Comparison of ENCODE assay signal across 15 cellular contexts in genomic region chr12:11891350-11892064, GRCh38.
A peak's percentile ranks its signal among the peaks of the same experiment; 100 is the strongest.
DNase-seq lines count a peak whose midpoint lies in the region; ATAC-seq and TF ChIP-seq lines count a peak whose summit lies in the region.
"Had no signal": no experiment of that assay in that cellular context is flagged by ENCODE, and none has a peak within 500 bp of the region (broad histone marks: within the 10 kb centered on the region; RNA-seq: fewer than 3 reads in every experiment).

No MANE protein-coding gene starts in this region.

- TF ChIP-seq CTCF in mammary epithelial cell (conservative IDR thresholded peaks at IDR 0.05 in 1 of 2, IDR thresholded peaks at IDR 0.05 in 1 of 2; ENCODE audit: extremely low read depth in 1 of 2, insufficient read depth in 1 of 2, low read depth in 1 of 2, low read length in 2 of 2) (no peak), MCF 10A (IDR thresholded peaks at IDR 0.05; ENCODE audit: unreplicated experiment) (no peak), ascending aorta (IDR thresholded peaks at IDR 0.05) (no peak), right lobe of liver (IDR thresholded peaks at IDR 0.05) (no peak), tibial artery (IDR thresholded peaks at IDR 0.05) (no peak)

- intact Hi-C loops in mammary epithelial cell (cut with micrococcal nuclease) (loop anchor here (5.0 kb wide), 1 partner anchor 309 kb away; no protein-coding TSS in a partner anchor), MCF 10A (cut with micrococcal nuclease) (loop anchor here (2.0 kb wide), 1 partner anchor 311 kb away; no protein-coding TSS in a partner anchor), ascending aorta (cut with DNase I) (loop anchor here (5.0 kb wide), 1 partner anchor 309 kb away; no protein-coding TSS in a partner anchor), right lobe of liver (cut with DNase I) (no loop called here), tibial artery (cut with DNase I; ENCODE audit: low total_unique reads) (no loop called here)

- H3K79me2 ChIP-seq in mammary epithelial cell (ENCODE audit: insufficient read depth, low read length), result no peaks in the 10 kb centered on the region

- WGBS in mammary epithelial cell (ENCODE audit: low coverage, missing lambda C conversion rate), result 95% methylated on average over 8 of the region's 11 CpGs
- WGBS in right lobe of liver (ENCODE audit: insufficient coverage, low coverage, low lambda C conversion rate, missing lambda C conversion rate), result 69% methylated on average over 6 of the region's 11 CpGs

- peaks cover 5% of the 10 kb centered on the region for H3K36me3 ChIP-seq in mammary epithelial cell (ENCODE audit: insufficient read depth, low read length)
- peaks cover 20 to 44% of the 10 kb centered on the region in 2 donors for H3K36me3 ChIP-seq in ascending aorta
- peaks cover 0 to 12% (median 4%) of the 10 kb centered on the region in 4 donors for H3K36me3 ChIP-seq in right lobe of liver
- H3K36me3 ChIP-seq in tibial artery, result peaks cover 27 to 45% (median 43%) of the 10 kb centered on the region in 3 donors

- H3K27ac ChIP-seq in mammary epithelial cell (ENCODE audit: insufficient read depth, low read depth, low read length) (no peak overlapping the region), ascending aorta (peak overlapping the region; percentile 69 to 73), right lobe of liver (no peak overlapping the region), tibial artery (peak overlapping the region; percentile 36 to 62)

- H3K9ac ChIP-seq in mammary epithelial cell (ENCODE audit: insufficient read depth, low read length), result no peak overlapping the region

- peaks cover 33% of the 10 kb centered on the region for H3K36me3 Mint-ChIP-seq in MCF 10A (ENCODE audit: insufficient read depth, unreplicated experiment)

- H3K4me2 ChIP-seq in mammary epithelial cell (ENCODE audit: insufficient read depth, low read depth, low read length), result no peak overlapping the region

- H3K27me3 ChIP-seq in mammary epithelial cell (ENCODE audit: insufficient read depth, low read length) (no peaks in the 10 kb centered on the region), ascending aorta (no peaks in the 10 kb centered on the region), right lobe of liver (no peaks in the 10 kb centered on the region), tibial artery (no peaks in the 10 kb centered on the region)

- CTCF ChIA-PET in mammary epithelial cell (lab: Charles Lee; ENCODE audit: low non-redundant PET) (interaction anchor here (0.6 kb wide), 1 partner anchor 229 kb away, joined by 3 read pairs; no protein-coding TSS in a partner anchor), MCF 10A (lab: Yijun Ruan, JAX) (interaction anchor here (0.7 to 1.6 kb wide), 9 partner anchors 10 to 380 kb away, joined by 3 to 8 read pairs (median 3); no protein-coding TSS in a partner anchor)

- no peak overlapping the region for H2AFZ ChIP-seq in mammary epithelial cell (ENCODE audit: low read depth, low read length)

- H3K4me1 ChIP-seq in mammary epithelial cell (ENCODE audit: insufficient read depth, low read length) (peaks cover 10% of the 10 kb centered on the region), ascending aorta (peaks cover 15 to 21% of the 10 kb centered on the region in 2 donors), right lobe of liver (peaks cover 0 to under 1% (median 0%) of the 10 kb centered on the region in 4 donors), tibial artery (peaks cover 4 to 30% (median 22%) of the 10 kb centered on the region in 4 donors)

- H3K27ac Mint-ChIP-seq in MCF 10A (ENCODE audit: low read depth, unreplicated experiment), result no peak overlapping the region
- H3K27ac Mint-ChIP-seq: activated T-cell treated with anti-CD3 and anti-CD28 coated beads, Interleukin-2, amount 50 U/mL, for 72 hours; natural killer cell had no signal

- H3K4me3 Mint-ChIP-seq in MCF 10A (ENCODE audit: unreplicated experiment), result no peak overlapping the region
- H3K4me3 Mint-ChIP-seq: activated T-cell treated with anti-CD3 and anti-CD28 coated beads, Interleukin-2, amount 50 U/mL, for 72 hours; natural killer cell had no signal

- BruUV-seq in mammary epithelial cell (replicated peaks; lab: Mats Ljungman, UMichigan), result TSS peak; percentile 14
- BruUV-seq in MCF 10A (replicated peaks; lab: Mats Ljungman, UMichigan), result no TSS peak

- TF ChIP-seq POLR2A in right lobe of liver (IDR thresholded peaks at IDR 0.05), result no peak

- in situ Hi-C loops in mammary epithelial cell (cut with MboI; ENCODE audit: low sequenced_read_pairs in 2 of 2), result no loop called here

- DNase-seq in mammary epithelial cell (no peak), MCF 10A (ENCODE audit: unreplicated experiment) (no peak), ascending aorta (ENCODE audit: low spot score in 2 of 2) (no peak), right lobe of liver (no peak), tibial artery (peak; percentile 63 to 72), C1 segment of cervical spinal cord (lab: John Stamatoyannopoulos, UW) (no peak)
- no peak for DNase-seq in NK-92 treated with Interleukin-12 subunit alpha and Interleukin-12 subunit beta, amount 100 ng/mL, for 24 hours (lab: John Stamatoyannopoulos, UW)
- DNase-seq in activated T-cell treated with anti-CD3 and anti-CD28 coated beads, Interleukin-2, amount 50 U/mL, for 1 hour, result no peak
- DNase-seq: activated T-cell treated with anti-CD3 and anti-CD28 coated beads, Interleukin-2, amount 50 U/mL, for 72 hours; cerebellar nuclear complex; natural killer cell; NCI-H345; stimulated activated naive CD4-positive, alpha-beta T cell had no signal

- no peaks in the 10 kb centered on the region for H3K27me3 Mint-ChIP-seq in MCF 10A (ENCODE audit: insufficient read depth, unreplicated experiment)

- no peaks in the 10 kb centered on the region for H4K20me1 ChIP-seq in mammary epithelial cell (ENCODE audit: insufficient read depth, low read length)

- H3K4me1 Mint-ChIP-seq in MCF 10A (ENCODE audit: insufficient read depth, unreplicated experiment), result peaks cover 7% of the 10 kb centered on the region

- no peak overlapping the region for H3K4me3 ChIP-seq in mammary epithelial cell (replicated peaks in 1 of 3; ENCODE audit: insufficient read depth in 1 of 3, low read depth in 2 of 3, low read length in 3 of 3)
- H3K4me3 ChIP-seq in ascending aorta, result no peak overlapping the region
- H3K4me3 ChIP-seq in right lobe of liver, result no peak overlapping the region
- no peak overlapping the region for H3K4me3 ChIP-seq in tibial artery

- dilution Hi-C loops in mammary epithelial cell (cut with HindIII; ENCODE audit: low sequenced_read_pairs), result no loop called here

- no peaks in the 10 kb centered on the region for H3K9me3 Mint-ChIP-seq in MCF 10A (ENCODE audit: unreplicated experiment)
- H3K9me3 Mint-ChIP-seq: natural killer cell had no signal

- no peaks in the 10 kb centered on the region for H3K9me3 ChIP-seq in mammary epithelial cell (replicated peaks; ENCODE audit: insufficient read depth, low read length)
- no peaks in the 10 kb centered on the region for H3K9me3 ChIP-seq in ascending aorta
- no peaks in the 10 kb centered on the region for H3K9me3 ChIP-seq in right lobe of liver
- no peaks in the 10 kb centered on the region for H3K9me3 ChIP-seq in tibial artery

- ATAC-seq in right lobe of liver, result peak; percentile 19 to 53 (median 28)
- ATAC-seq: activated CD4-positive, CD25-positive, alpha-beta regulatory T cell treated with anti-CD3 and anti-CD28 coated beads, Interleukin-2, amount 50 U/mL, for 24 hours; activated T-cell treated with anti-CD3 and anti-CD28 coated beads, Interleukin-2, amount 50 U/mL, for 72 hours; natural killer cell; Panc1 had no signal

- POLR2A ChIA-PET in MCF 10A (lab: Yijun Ruan, JAX), result interaction anchor here (0.5 to 1.5 kb wide), 3 partner anchors 186 to 438 kb away, joined by 3 to 4 read pairs (median 3); no protein-coding TSS in a partner anchor

Comparison
In these comparisons a context has a peak if more than half of its experiments do, and no peak if none do; other contexts are left out.
1. DNase-seq: peak in tibial artery (2 of 2); none in mammary epithelial cell (single experiment), MCF 10A (single experiment), ascending aorta (0 of 2), right lobe of liver (0 of 3), C1 segment of cervical spinal cord (0 of 14), NK-92 treated with Interleukin-12 subunit alpha and Interleukin-12 subunit beta, amount 100 ng/mL, for 24 hours (single experiment) and activated T-cell treated with anti-CD3 and anti-CD28 coated beads, Interleukin-2, amount 50 U/mL, for 1 hour (single experiment).
2. H3K27ac ChIP-seq: peak in ascending aorta (2 of 2) and tibial artery (2 of 2); none in mammary epithelial cell (single experiment) and right lobe of liver (0 of 3).
3. intact Hi-C loops: an anchor here in mammary epithelial cell (5.0 kb wide), MCF 10A (2.0 kb wide) and ascending aorta (5.0 kb wide); none called in right lobe of liver and tibial artery.